ENCODE assay signal across 10 cellular contexts in genomic region chr2:25853038-25853638, GRCh38. TPM values are rescaled to one million over a fixed set of nuclear protein-coding genes. Genes with fewer than 3 reads are reported as not detected.
DNase-seq lines count a peak whose midpoint lies in the region; TF ChIP-seq lines count a peak whose summit lies in the region.
"Had no signal": no experiment of that assay in that cellular context is flagged by ENCODE, and none has a peak within 500 bp of the region (broad histone marks: within the 10 kb centered on the region; RNA-seq: fewer than 3 reads in every experiment).

No MANE protein-coding gene starts in this region.

- H3K9me3 ChIP-seq in H9 (ENCODE audit: control insufficient read depth, low read depth, low read length): no peaks in the 10 kb centered on the region
- no peaks in the 10 kb centered on the region for H3K9me3 ChIP-seq in neutrophil
- H3K9me3 ChIP-seq: thyroid gland had no signal

- H2BK120ac ChIP-seq in H9 (ENCODE audit: low read depth, low read length, poor library complexity, severe bottlenecking): no peak overlapping the region

- H2AK5ac ChIP-seq in H9 (ENCODE audit: insufficient read length, low read length): no peak overlapping the region

- H3K27ac ChIP-seq in H9 (ENCODE audit: insufficient read length, low read depth, low read length): no peak overlapping the region
- peak overlapping the region; percentile 76 for H3K27ac ChIP-seq in neutrophil
- H3K27ac ChIP-seq: thyroid gland had no signal

- no peak overlapping the region for H3K4me3 ChIP-seq in neutrophil (ENCODE audit: low read depth in 1 of 2, low read length in 1 of 2)
- H3K4me3 ChIP-seq: thyroid gland had no signal

- H3T11ph ChIP-seq in H9 (ENCODE audit: low read length): no peak overlapping the region

- H3K23me2 ChIP-seq in H9 (ENCODE audit: insufficient read length, low read depth, low read length, poor library complexity, severe bottlenecking): no peaks in the 10 kb centered on the region

- peaks cover 3% of the 10 kb centered on the region; the same call in 1 of the 2 replicates for H3K79me2 ChIP-seq in H9 (ENCODE audit: insufficient read depth, low read length)

- no peak overlapping the region for H2BK15ac ChIP-seq in H9 (ENCODE audit: low read depth, low read length)

- H3K27me3 ChIP-seq in H9 (ENCODE audit: insufficient read depth, low read length) (no peaks in the 10 kb centered on the region), neutrophil (no peaks in the 10 kb centered on the region)
- H3K27me3 ChIP-seq: thyroid gland had no signal

- no peak overlapping the region for H3K18ac ChIP-seq in H9 (ENCODE audit: insufficient read length, low read depth, low read length)

- H3K4me1 Mint-ChIP-seq in H9: peaks cover 16 to 17% of the 10 kb centered on the region in 2 experiments
- H3K4me1 Mint-ChIP-seq in activated T-helper 2 cell treated with anti-CD3 and anti-CD28 coated beads, Interferon-gamma antibody, Interleukin-2, Interleukin-4, amounts not matched to agents 10 μg/mL and 5 μg/mL and 100 μg/mL, durations not matched to agents 14 hours and 24 hours and 36 hours (ENCODE audit: low read depth): peaks cover 48% of the 10 kb centered on the region

- no peak for TF ChIP-seq CTCF in H9 (conservative IDR thresholded peaks at IDR 0.05)
- no peak for TF ChIP-seq CTCF in neutrophil (IDR thresholded peaks at IDR 0.05)

- no CpG with 5 or more reads among the region's 5 CpGs for WGBS in H9 (ENCODE audit: extremely low coverage, insufficient read length, low lambda C conversion rate)

- H4K20me1 ChIP-seq in H9 (ENCODE audit: control insufficient read depth, insufficient read depth, insufficient read length): no peaks in the 10 kb centered on the region

- H4K5ac ChIP-seq in H9 (ENCODE audit: insufficient read length, low read depth, low read length): no peak overlapping the region

- H3K4me3 Mint-ChIP-seq in H9: no peak overlapping the region
- peak overlapping the region; percentile 6 for H3K4me3 Mint-ChIP-seq in activated T-helper 2 cell treated with anti-CD3 and anti-CD28 coated beads, Interferon-gamma antibody, Interleukin-2, Interleukin-4, amounts not matched to agents 10 μg/mL and 5 μg/mL and 100 μg/mL, durations not matched to agents 14 hours and 24 hours and 36 hours (ENCODE audit: low read depth)

- H2BK5ac ChIP-seq in H9 (ENCODE audit: insufficient read length, low read length): no peak overlapping the region

- peak overlapping the region; percentile 2 to 60 (median 9); a peak in 4 of 7 replicates for H3K27ac Mint-ChIP-seq in H9
- H3K27ac Mint-ChIP-seq in activated T-helper 2 cell treated with anti-CD3 and anti-CD28 coated beads, Interferon-gamma antibody, Interleukin-2, Interleukin-4, amounts not matched to agents 10 μg/mL and 5 μg/mL and 100 μg/mL, durations not matched to agents 14 hours and 24 hours and 36 hours: peak overlapping the region; percentile 70

- intact Hi-C loops in activated T-helper 2 cell treated with anti-CD3 and anti-CD28 coated beads, Interferon-gamma antibody, Interleukin-2, Interleukin-4, amounts not matched to agents 10 μg/mL and 5 μg/mL and 100 μg/mL, durations not matched to agents 14 hours and 24 hours and 36 hours (cut with micrococcal nuclease): loop anchor here (10.0 kb wide), 1 partner anchor 248 kb away; no protein-coding TSS in a partner anchor
- intact Hi-C loops in posterior cingulate gyrus (cut with DNase I): no loop called here

- H3K4me1 ChIP-seq in H9 (ENCODE audit: insufficient read depth, low read length): no peaks in the 10 kb centered on the region
- peaks cover 29 to 35% of the 10 kb centered on the region in 2 experiments for H3K4me1 ChIP-seq in neutrophil (ENCODE audit: control insufficient read depth in 1 of 2, insufficient read depth in 1 of 2, low read depth in 1 of 2, low read length in 1 of 2)

- no peaks in the 10 kb centered on the region for H3K9me3 Mint-ChIP-seq in H9
- no peaks in the 10 kb centered on the region for H3K9me3 Mint-ChIP-seq in activated T-helper 2 cell treated with anti-CD3 and anti-CD28 coated beads, Interferon-gamma antibody, Interleukin-2, Interleukin-4, amounts not matched to agents 10 μg/mL and 5 μg/mL and 100 μg/mL, durations not matched to agents 14 hours and 24 hours and 36 hours

- H2BK20ac ChIP-seq in H9 (ENCODE audit: low read depth, low read length, poor library complexity, severe bottlenecking): no peak overlapping the region

- peaks cover 4% of the 10 kb centered on the region for H3K36me3 ChIP-seq in neutrophil
- H3K36me3 ChIP-seq: thyroid gland had no signal

- DNase-seq in H9 (no peak), NOMO-1 treated with DMSO at 0.1 percent for 48 hours (lab: John Stamatoyannopoulos, UW; ENCODE audit: unreplicated experiment) (peak; percentile 61), globus pallidus (ENCODE audit: low spot score) (no peak), cerebellar cortex (ENCODE audit: low spot score) (no peak), posterior cingulate gyrus (no peak)
- no peak for DNase-seq in activated T-helper 2 cell treated with anti-CD3 and anti-CD28 coated beads, Interferon-gamma antibody, Interleukin-2, Interleukin-4, amounts not matched to agents 10 μg/mL and 5 μg/mL and 100 μg/mL, durations not matched to agents 14 hours and 24 hours and 36 hours (ENCODE audit: low spot score)
- DNase-seq: DMS 273 treated with DMSO at 0.1 percent for 48 hours, NCI-H226, thyroid gland had no signal

- H3K79me1 ChIP-seq in H9 (ENCODE audit: insufficient read depth, low read depth, low read length, poor library complexity, severe bottlenecking): peaks cover 8% of the 10 kb centered on the region

- no peak overlapping the region for H3K4me2 ChIP-seq in H9 (ENCODE audit: insufficient read depth, insufficient read length, low read length)

- no peak overlapping the region for H2BK12ac ChIP-seq in H9 (ENCODE audit: insufficient read length, low read depth, low read length)

- H3K14ac ChIP-seq in H9 (ENCODE audit: insufficient read depth, low read length): no peak overlapping the region

- no peak overlapping the region for H4K91ac ChIP-seq in H9 (ENCODE audit: insufficient read length, low read depth, low read length)

- no peak overlapping the region for H3K23ac ChIP-seq in H9 (ENCODE audit: insufficient read length, low read depth, low read length)

- 0 out of 7 replicates have a peak, but pooled peaks cover 0 to 3% (median 0%) of the 10 kb centered on the region in 3 experiments for H3K36me3 Mint-ChIP-seq in H9 (ENCODE audit: insufficient read depth in 1 of 3, low read depth in 3 of 3)
- peaks cover 17% of the 10 kb centered on the region for H3K36me3 Mint-ChIP-seq in activated T-helper 2 cell treated with anti-CD3 and anti-CD28 coated beads, Interferon-gamma antibody, Interleukin-2, Interleukin-4, amounts not matched to agents 10 μg/mL and 5 μg/mL and 100 μg/mL, durations not matched to agents 14 hours and 24 hours and 36 hours (ENCODE audit: low read depth)

- H3K56ac ChIP-seq in H9 (ENCODE audit: insufficient read length, low read depth, low read length): no peak overlapping the region

- H3K27me3 Mint-ChIP-seq in H9 (ENCODE audit: low read depth): no peaks in the 10 kb centered on the region
- H3K27me3 Mint-ChIP-seq in activated T-helper 2 cell treated with anti-CD3 and anti-CD28 coated beads, Interferon-gamma antibody, Interleukin-2, Interleukin-4, amounts not matched to agents 10 μg/mL and 5 μg/mL and 100 μg/mL, durations not matched to agents 14 hours and 24 hours and 36 hours (ENCODE audit: low read depth): no peaks in the 10 kb centered on the region

- H2AFZ ChIP-seq in H9 (ENCODE audit: low read length): no peak overlapping the region

- no peak overlapping the region for H3K9ac ChIP-seq in H9 (ENCODE audit: extremely low read depth, insufficient read length, low read length)

- no peak overlapping the region for H4K8ac ChIP-seq in H9 (replicated peaks; ENCODE audit: insufficient read length, low read depth, low read length)

- no peak overlapping the region for H3K4ac ChIP-seq in H9 (ENCODE audit: low read depth, low read length)

RNA-seq across cellular contexts. Expression of gene ASXL2, which starts 25.1 kb away (rescaled TPM):
- 32.7 and 35.4 TPM in 2 replicates for total RNA-seq in H9 (2021)
- 76.7 and 80.7 TPM in 2 replicates for total RNA-seq in activated T-helper 2 cell treated with anti-CD3 and anti-CD28 coated beads, Interferon-gamma antibody, Interleukin-2, Interleukin-4, amounts not matched to agents 10 μg/mL and 5 μg/mL and 100 μg/mL, durations not matched to agents 14 hours and 24 hours and 36 hours
